9 cellular contexts compared by ENCODE assay signal in genomic region chr20:32325706-32326506, GRCh38. TPM values are rescaled to one million over a fixed set of nuclear protein-coding genes. Genes with fewer than 3 reads are reported as not detected.
A peak's percentile ranks its signal among the peaks of the same experiment; 100 is the strongest.
DNase-seq lines count a peak whose midpoint lies in the region; ATAC-seq and TF ChIP-seq lines count a peak whose summit lies in the region.
"Had no signal": no experiment of that assay in that cellular context is flagged by ENCODE, and none has a peak within 500 bp of the region (broad histone marks: within the 10 kb centered on the region; RNA-seq: fewer than 3 reads in every experiment).

No MANE protein-coding gene starts in this region.

- H3K27ac Mint-ChIP-seq in chondrocyte (ENCODE audit: unreplicated experiment), result peak overlapping the region; percentile 89
- H3K27ac Mint-ChIP-seq in neural progenitor cell, result no peak overlapping the region
- H3K27ac Mint-ChIP-seq in CD14-positive monocyte, result no peak overlapping the region

- H3K4me3 ChIP-seq in neural progenitor cell, result no peak overlapping the region

- DNase-seq in HCEC 1CT (peak; percentile 81), NCI-H345 (lab: John Stamatoyannopoulos, UW) (peak; percentile 87), chondrocyte (ENCODE audit: low spot score) (no peak), neural progenitor cell (ENCODE audit: low spot score) (no peak), superior temporal gyrus (ENCODE audit: extremely low spot score) (no peak), OCI-M2 (lab: John Stamatoyannopoulos, UW; ENCODE audit: unreplicated experiment) (no peak), CD14-positive monocyte (ENCODE audit: low spot score) (no peak)
- DNase-seq: naive B cell had no signal

- H3K79me2 ChIP-seq in neural progenitor cell (ENCODE audit: low read depth), result no peaks in the 10 kb centered on the region

- H3F3A ChIP-seq in neural progenitor cell (ENCODE audit: low read depth), result peaks cover 24% of the 10 kb centered on the region

- intact Hi-C loops in CD14-positive monocyte (cut with micrococcal nuclease), result no loop called here

- peaks cover 24% of the 10 kb centered on the region for H3K4me1 Mint-ChIP-seq in chondrocyte (ENCODE audit: low read depth)
- H3K4me1 Mint-ChIP-seq in neural progenitor cell, result no peaks in the 10 kb centered on the region
- no peaks in the 10 kb centered on the region for H3K4me1 Mint-ChIP-seq in CD14-positive monocyte
- H3K4me1 Mint-ChIP-seq: naive B cell had no signal

- peak overlapping the region; percentile 12 for H3K9ac ChIP-seq in neural progenitor cell

- H3K36me3 ChIP-seq in neural progenitor cell, result no peaks in the 10 kb centered on the region

- no peaks in the 10 kb centered on the region for H3K27me3 ChIP-seq in neural progenitor cell

- no peak overlapping the region for H3K4me2 ChIP-seq in neural progenitor cell

- H4K20me1 ChIP-seq in neural progenitor cell (ENCODE audit: low read depth), result no peaks in the 10 kb centered on the region

- no peaks in the 10 kb centered on the region for H3K9me3 Mint-ChIP-seq in chondrocyte (ENCODE audit: low read depth)
- no peaks in the 10 kb centered on the region for H3K9me3 Mint-ChIP-seq in neural progenitor cell
- H3K9me3 Mint-ChIP-seq in CD14-positive monocyte, result no peaks in the 10 kb centered on the region
- H3K9me3 Mint-ChIP-seq: naive B cell had no signal

- no peaks in the 10 kb centered on the region for H3K9me3 ChIP-seq in neural progenitor cell (ENCODE audit: low read depth)

- H3K4me3 Mint-ChIP-seq in chondrocyte (ENCODE audit: unreplicated experiment) (no peak overlapping the region), neural progenitor cell (no peak overlapping the region), CD14-positive monocyte (no peak overlapping the region)
- H3K4me3 Mint-ChIP-seq: naive B cell had no signal

- H3K4me1 ChIP-seq in neural progenitor cell, result no peaks in the 10 kb centered on the region

- TF ChIP-seq CTCF in chondrocyte (IDR thresholded peaks at IDR 0.05) (no peak), neural progenitor cell (IDR thresholded peaks at IDR 0.05) (no peak), CD14-positive monocyte (IDR thresholded peaks at IDR 0.05) (no peak)

- no peak overlapping the region for H2AFZ ChIP-seq in neural progenitor cell (replicated peaks)

- ATAC-seq in HG03025 (IDR thresholded peaks at IDR 0.05; ENCODE audit: low FRiP score, unreplicated experiment), result no peak

- no peak overlapping the region for H3K27ac ChIP-seq in neural progenitor cell

- H3K27me3 Mint-ChIP-seq in chondrocyte (ENCODE audit: low read depth) (no peaks in the 10 kb centered on the region), neural progenitor cell (ENCODE audit: insufficient read depth, low read depth) (peaks cover 2% of the 10 kb centered on the region), CD14-positive monocyte (ENCODE audit: low read depth in 3 of 3) (no peaks in the 10 kb centered on the region)
- H3K27me3 Mint-ChIP-seq: naive B cell had no signal

- H3K36me3 Mint-ChIP-seq in chondrocyte (ENCODE audit: low read depth), result peaks cover 9% of the 10 kb centered on the region
- H3K36me3 Mint-ChIP-seq in neural progenitor cell, result no peaks in the 10 kb centered on the region
- peaks cover 28 to 47% of the 10 kb centered on the region in 2 donors for H3K36me3 Mint-ChIP-seq in CD14-positive monocyte

RNA-seq across cellular contexts. Expression of gene ASXL1, which starts 32.2 kb away (rescaled TPM):
- total RNA-seq in chondrocyte, result 59.9 to 92.6 TPM (median 78.9 TPM) in 3 replicates
- total RNA-seq in neural progenitor cell (ENCODE audit: low replicate concordance), result 48.2 and 64.0 TPM in 2 replicates
- 1 to 10 TPM; 1.8 to 2.8 TPM for polyA plus RNA-seq in CD14-positive monocyte

RNA-seq across cellular contexts. Expression of gene KIF3B, which starts 48.5 kb away (rescaled TPM):
- total RNA-seq in chondrocyte, result 34.2 to 36.1 TPM (median 35.5 TPM) in 3 replicates
- total RNA-seq in neural progenitor cell (ENCODE audit: low replicate concordance), result 16.8 and 20.9 TPM in 2 replicates
- polyA plus RNA-seq in CD14-positive monocyte, result 1 to 10 TPM; 1.5 to 3.4 TPM

Comparison
In these comparisons a context has a peak if more than half of its experiments do, and no peak if none do; other contexts are left out.
1. DNase-seq: peak in HCEC 1CT (single experiment) and NCI-H345 (single experiment); none in chondrocyte (single experiment), neural progenitor cell (single experiment), superior temporal gyrus (single experiment), OCI-M2 (single experiment) and CD14-positive monocyte (single experiment).